34 cellular contexts compared by ENCODE assay signal in genomic region chr22:22538226-22538989, GRCh38. TPM values are rescaled to one million over a fixed set of nuclear protein-coding genes. Genes with fewer than 3 reads are reported as not detected.
"Had no signal": no experiment of that assay in that cellular context is flagged by ENCODE, and none has a peak within 500 bp of the region (broad histone marks: within the 10 kb centered on the region; RNA-seq: fewer than 3 reads in every experiment).

No MANE protein-coding gene starts in this region.

- H3K36me3 ChIP-seq: MG63 had no signal

- DNase-seq: Karpas-422, Kasumi-1, MG63, MM.1S, MV-4-11, NCI-H1048, NCI-H1092, NCI-H1092 treated with DMSO at 0.1 percent for 48 hours, NCI-H1105 treated with DMSO at 0.1 percent for 48 hours, NCI-H1417, NCI-H1417 treated with DMSO at 0.1 percent for 48 hours, NCI-H1436, NCI-H1436 treated with DMSO at 0.1 percent for 48 hours, NCI-H146, NCI-H1694, NCI-H1694 treated with DMSO at 0.1 percent for 48 hours, NCI-H187, NCI-H187 treated with DMSO at 0.1 percent for 48 hours, NCI-H1930, NCI-H2029, NCI-H2029 treated with DMSO at 0.1 percent for 48 hours, NCI-H2081, NCI-H2081 treated with DMSO at 0.1 percent for 48 hours, NCI-H2107, NCI-H2171, NCI-H2227 treated with DMSO at 0.1 percent for 48 hours, NCI-H226, NCI-H345, NCI-H446 treated with DMSO at 0.1 percent for 48 hours, NCI-H510A, NCI-H510A treated with DMSO at 0.1 percent for 48 hours had no signal

- H3K9me3 ChIP-seq: MG63 had no signal

- H3K27me3 ChIP-seq: MG63 had no signal

- H3K4me3 ChIP-seq: MG63 had no signal

RNA-seq across cellular contexts. Expression of gene ZNF280A, which starts 18.3 kb away (rescaled TPM):
- total RNA-seq: LHCN-M2, M059J, MCF 10A had no signal

RNA-seq across cellular contexts. Expression of gene PRAME, which starts 20.7 kb away (rescaled TPM):
- total RNA-seq: LHCN-M2, M059J, MCF 10A had no signal

RNA-seq across cellular contexts. Expression of gene ZNF280B, which starts 29.9 kb away (rescaled TPM):
- total RNA-seq: MCF 10A had no signal
